Comparison of ENCODE assay signal across 1 cellular context in the genomic region with DNA sequence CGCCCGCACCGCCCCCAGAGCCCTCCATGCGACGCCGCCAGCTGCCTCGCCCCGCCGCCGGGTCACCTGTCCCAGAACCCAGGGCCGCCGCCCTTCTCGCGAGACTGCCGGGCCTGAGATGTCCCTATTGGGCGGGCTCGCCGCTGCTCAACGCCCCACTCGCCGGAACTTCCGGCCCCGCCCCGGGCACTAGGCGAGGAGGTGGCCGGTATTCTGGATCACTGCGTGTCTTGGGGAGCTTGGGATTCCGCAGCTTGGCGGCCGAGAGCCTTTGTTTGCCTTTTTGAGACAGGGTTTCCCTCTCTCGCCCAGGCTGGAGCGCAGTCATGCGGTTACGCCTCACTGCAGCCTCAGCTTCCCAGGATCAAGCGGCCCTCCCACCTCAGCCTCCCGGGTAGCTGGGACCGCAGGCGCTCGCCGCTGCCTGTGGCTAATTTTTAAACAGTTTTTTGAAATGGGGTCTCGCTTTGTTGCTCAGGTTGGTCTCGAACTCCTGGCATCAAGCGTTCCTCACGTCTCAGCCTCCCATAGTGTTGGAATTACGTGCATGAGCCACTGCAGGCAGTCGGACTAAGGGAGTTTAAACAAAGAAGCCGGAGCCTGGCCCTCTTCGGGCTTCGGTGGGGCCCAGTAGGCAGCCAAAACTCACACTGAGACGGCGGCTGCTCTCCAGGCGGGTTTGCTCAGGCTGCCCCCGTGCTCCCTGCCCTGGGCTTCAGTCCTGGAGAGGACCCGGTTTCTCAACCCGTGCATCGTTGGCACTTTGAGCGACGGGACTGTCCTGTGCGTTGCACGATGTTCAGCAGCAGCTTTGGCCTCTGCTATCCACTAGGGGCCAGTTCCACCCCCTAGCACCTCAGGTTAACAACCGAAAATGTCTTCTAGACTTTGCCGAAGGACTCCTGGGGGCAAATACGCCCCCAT.
A peak's percentile ranks its signal among the peaks of the same experiment; 100 is the strongest.
TF ChIP-seq lines count a peak whose summit lies in the region.

A gene (minus strand): TSS at position 43 of the 924 bp plus-strand sequence. CDS start 15 bp downstream, at position 28.

TF ChIP-seq in HepG2, 621 proteins besides CTCF, POLR2A, EP300 and RAD21 (continued from another document and continues in another):
- TF ChIP-seq, protein P1, sequence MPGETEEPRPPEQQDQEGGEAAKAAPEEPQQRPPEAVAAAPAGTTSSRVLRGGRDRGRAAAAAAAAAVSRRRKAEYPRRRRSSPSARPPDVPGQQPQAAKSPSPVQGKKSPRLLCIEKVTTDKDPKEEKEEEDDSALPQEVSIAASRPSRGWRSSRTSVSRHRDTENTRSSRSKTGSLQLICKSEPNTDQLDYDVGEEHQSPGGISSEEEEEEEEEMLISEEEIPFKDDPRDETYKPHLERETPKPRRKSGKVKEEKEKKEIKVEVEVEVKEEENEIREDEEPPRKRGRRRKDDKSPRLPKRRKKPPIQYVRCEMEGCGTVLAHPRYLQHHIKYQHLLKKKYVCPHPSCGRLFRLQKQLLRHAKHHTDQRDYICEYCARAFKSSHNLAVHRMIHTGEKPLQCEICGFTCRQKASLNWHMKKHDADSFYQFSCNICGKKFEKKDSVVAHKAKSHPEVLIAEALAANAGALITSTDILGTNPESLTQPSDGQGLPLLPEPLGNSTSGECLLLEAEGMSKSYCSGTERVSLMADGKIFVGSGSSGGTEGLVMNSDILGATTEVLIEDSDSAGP (CRISPR knock-in tag; IDR thresholded peaks at IDR 0.05; ENCODE audit: borderline replicate concordance): peak; percentile 68; the same call in 1 of the 2 replicates
- TF ChIP-seq KAT8 (CRISPR knock-in tag; IDR thresholded peaks at IDR 0.05) (peak; percentile 92), ZNF792 (CRISPR knock-in tag; IDR thresholded peaks at IDR 0.05) (peak; percentile 31; the same call in 1 of the 2 replicates), GABPA (IDR thresholded peaks at IDR 0.05; ENCODE audit: low read depth, low read length) (peak; percentile 95), GABPA (CRISPR knock-in tag; IDR thresholded peaks at IDR 0.05; ENCODE audit: low read depth) (peak; percentile 96), ZSCAN25 (CRISPR knock-in tag; IDR thresholded peaks at IDR 0.05) (no peak), ZBTB38 (CRISPR knock-in tag; IDR thresholded peaks at IDR 0.05) (no peak), RBM22 (optimal IDR thresholded peaks at IDR 0.05; ENCODE audit: low read length) (no peak), SMAD3 (CRISPR knock-in tag; IDR thresholded peaks at IDR 0.05) (peak; percentile 50; the same call in 1 of the 2 replicates), ZNF598 (CRISPR knock-in tag; IDR thresholded peaks at IDR 0.05; ENCODE audit: borderline replicate concordance) (peak; percentile 35; the same call in 1 of the 2 replicates), ZFP1 (CRISPR knock-in tag; IDR thresholded peaks at IDR 0.05) (peak; percentile 49; the same call in 1 of the 2 replicates), CREM (IDR thresholded peaks at IDR 0.05) (no peak), CREM (CRISPR knock-in tag; IDR thresholded peaks at IDR 0.05) (0 out of 2 replicates have a peak, but pooled peaks have one; percentile 17), MTA1 (CRISPR knock-in tag; IDR thresholded peaks at IDR 0.05; ENCODE audit: borderline replicate concordance) (no peak), ARNT2 (CRISPR knock-in tag; IDR thresholded peaks at IDR 0.05; ENCODE audit: low read depth) (peak; percentile 98), SNAI1 (CRISPR knock-in tag; IDR thresholded peaks at IDR 0.05; ENCODE audit: borderline replicate concordance) (peak; percentile 75; the same call in 1 of the 2 replicates), HMG20B (CRISPR knock-in tag; conservative IDR thresholded peaks at IDR 0.05) (peak; percentile 53; the same call in 1 of the 2 replicates), ZNF460 (CRISPR knock-in tag; IDR thresholded peaks at IDR 0.05; ENCODE audit: borderline replicate concordance) (0 out of 2 replicates have a peak, but pooled peaks have one; percentile 22), ZNF3 (CRISPR knock-in tag; IDR thresholded peaks at IDR 0.05) (no peak), SOX6 (IDR thresholded peaks at IDR 0.05) (no peak), SOX6 (CRISPR knock-in tag; IDR thresholded peaks at IDR 0.05) (peak; percentile 44; the same call in 1 of the 2 replicates), FOXC1 (CRISPR knock-in tag; IDR thresholded peaks at IDR 0.05; ENCODE audit: borderline replicate concordance) (peak; percentile 62), ZMAT3 (CRISPR knock-in tag; conservative IDR thresholded peaks at IDR 0.05) (peak; percentile 75; the same call in 1 of the 2 replicates), TAF1 (CRISPR knock-in tag; IDR thresholded peaks at IDR 0.05) (peak; percentile 96), NFIB (CRISPR knock-in tag; IDR thresholded peaks at IDR 0.05; ENCODE audit: borderline replicate concordance) (no peak), ZC3H13 (CRISPR knock-in tag; IDR thresholded peaks at IDR 0.05) (no peak), IKZF4 (CRISPR knock-in tag; IDR thresholded peaks at IDR 0.05; ENCODE audit: borderline replicate concordance, low read depth, not compliant biosample characterization) (no peak), ZNF720 (CRISPR knock-in tag; IDR thresholded peaks at IDR 0.05) (no peak), ZNF839 (CRISPR knock-in tag; IDR thresholded peaks at IDR 0.05; ENCODE audit: borderline replicate concordance) (no peak), NFYC (CRISPR knock-in tag; IDR thresholded peaks at IDR 0.05) (peak; percentile 92), ZNF274 (CRISPR knock-in tag; IDR thresholded peaks at IDR 0.05) (no peak; the same call in 1 of the 2 replicates), ZNF567 (CRISPR knock-in tag; IDR thresholded peaks at IDR 0.05; ENCODE audit: borderline replicate concordance) (no peak), MED8 (CRISPR knock-in tag; IDR thresholded peaks at IDR 0.05; ENCODE audit: insufficient replicate concordance) (peak; percentile 84), HIVEP1 (CRISPR knock-in tag; IDR thresholded peaks at IDR 0.05) (peak; percentile 72), CBX2 (IDR thresholded peaks at IDR 0.05; ENCODE audit: low read depth, low read length) (no peak), CBX2 (CRISPR knock-in tag; IDR thresholded peaks at IDR 0.05; ENCODE audit: low read depth) (no peak), CHD2 (IDR thresholded peaks at IDR 0.05; ENCODE audit: low read depth, low read length) (peak; percentile 99), ZKSCAN8 (CRISPR knock-in tag; IDR thresholded peaks at IDR 0.05; ENCODE audit: borderline replicate concordance) (0 out of 2 replicates have a peak, but pooled peaks have one; percentile 25), ERF (CRISPR knock-in tag; IDR thresholded peaks at IDR 0.05) (peak; percentile 69)
- TF ChIP-seq, protein P2, sequence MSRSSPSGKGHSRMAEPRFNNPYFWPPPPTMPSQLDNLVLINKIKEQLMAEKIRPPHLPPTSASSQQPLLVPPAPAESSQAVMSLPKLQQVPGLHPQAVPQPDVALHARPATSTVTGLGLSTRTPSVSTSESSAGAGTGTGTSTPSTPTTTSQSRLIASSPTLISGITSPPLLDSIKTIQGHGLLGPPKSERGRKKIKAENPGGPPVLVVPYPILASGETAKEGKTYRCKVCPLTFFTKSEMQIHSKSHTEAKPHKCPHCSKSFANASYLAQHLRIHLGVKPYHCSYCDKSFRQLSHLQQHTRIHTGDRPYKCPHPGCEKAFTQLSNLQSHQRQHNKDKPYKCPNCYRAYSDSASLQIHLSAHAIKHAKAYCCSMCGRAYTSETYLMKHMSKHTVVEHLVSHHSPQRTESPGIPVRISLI (CRISPR knock-in tag; IDR thresholded peaks at IDR 0.05; ENCODE audit: borderline replicate concordance): no peak
- TF ChIP-seq, protein P3, sequence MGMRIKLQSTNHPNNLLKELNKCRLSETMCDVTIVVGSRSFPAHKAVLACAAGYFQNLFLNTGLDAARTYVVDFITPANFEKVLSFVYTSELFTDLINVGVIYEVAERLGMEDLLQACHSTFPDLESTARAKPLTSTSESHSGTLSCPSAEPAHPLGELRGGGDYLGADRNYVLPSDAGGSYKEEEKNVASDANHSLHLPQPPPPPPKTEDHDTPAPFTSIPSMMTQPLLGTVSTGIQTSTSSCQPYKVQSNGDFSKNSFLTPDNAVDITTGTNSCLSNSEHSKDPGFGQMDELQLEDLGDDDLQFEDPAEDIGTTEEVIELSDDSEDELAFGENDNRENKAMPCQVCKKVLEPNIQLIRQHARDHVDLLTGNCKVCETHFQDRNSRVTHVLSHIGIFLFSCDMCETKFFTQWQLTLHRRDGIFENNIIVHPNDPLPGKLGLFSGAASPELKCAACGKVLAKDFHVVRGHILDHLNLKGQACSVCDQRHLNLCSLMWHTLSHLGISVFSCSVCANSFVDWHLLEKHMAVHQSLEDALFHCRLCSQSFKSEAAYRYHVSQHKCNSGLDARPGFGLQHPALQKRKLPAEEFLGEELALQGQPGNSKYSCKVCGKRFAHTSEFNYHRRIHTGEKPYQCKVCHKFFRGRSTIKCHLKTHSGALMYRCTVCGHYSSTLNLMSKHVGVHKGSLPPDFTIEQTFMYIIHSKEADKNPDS (CRISPR knock-in tag; IDR thresholded peaks at IDR 0.05): 0 out of 2 replicates have a peak, but pooled peaks have one; percentile 61
- TF ChIP-seq, protein P4, sequence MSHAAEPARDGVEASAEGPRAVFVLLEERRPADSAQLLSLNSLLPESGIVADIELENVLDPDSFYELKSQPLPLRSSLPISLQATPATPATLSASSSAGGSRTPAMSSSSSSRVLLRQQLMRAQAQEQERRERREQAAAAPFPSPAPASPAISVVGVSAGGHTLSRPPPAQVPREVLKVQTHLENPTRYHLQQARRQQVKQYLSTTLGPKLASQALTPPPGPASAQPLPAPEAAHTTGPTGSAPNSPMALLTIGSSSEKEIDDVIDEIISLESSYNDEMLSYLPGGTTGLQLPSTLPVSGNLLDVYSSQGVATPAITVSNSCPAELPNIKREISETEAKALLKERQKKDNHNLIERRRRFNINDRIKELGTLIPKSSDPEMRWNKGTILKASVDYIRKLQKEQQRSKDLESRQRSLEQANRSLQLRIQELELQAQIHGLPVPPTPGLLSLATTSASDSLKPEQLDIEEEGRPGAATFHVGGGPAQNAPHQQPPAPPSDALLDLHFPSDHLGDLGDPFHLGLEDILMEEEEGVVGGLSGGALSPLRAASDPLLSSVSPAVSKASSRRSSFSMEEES (CRISPR knock-in tag; IDR thresholded peaks at IDR 0.05): peak; percentile 68
- TF ChIP-seq, protein P5, sequence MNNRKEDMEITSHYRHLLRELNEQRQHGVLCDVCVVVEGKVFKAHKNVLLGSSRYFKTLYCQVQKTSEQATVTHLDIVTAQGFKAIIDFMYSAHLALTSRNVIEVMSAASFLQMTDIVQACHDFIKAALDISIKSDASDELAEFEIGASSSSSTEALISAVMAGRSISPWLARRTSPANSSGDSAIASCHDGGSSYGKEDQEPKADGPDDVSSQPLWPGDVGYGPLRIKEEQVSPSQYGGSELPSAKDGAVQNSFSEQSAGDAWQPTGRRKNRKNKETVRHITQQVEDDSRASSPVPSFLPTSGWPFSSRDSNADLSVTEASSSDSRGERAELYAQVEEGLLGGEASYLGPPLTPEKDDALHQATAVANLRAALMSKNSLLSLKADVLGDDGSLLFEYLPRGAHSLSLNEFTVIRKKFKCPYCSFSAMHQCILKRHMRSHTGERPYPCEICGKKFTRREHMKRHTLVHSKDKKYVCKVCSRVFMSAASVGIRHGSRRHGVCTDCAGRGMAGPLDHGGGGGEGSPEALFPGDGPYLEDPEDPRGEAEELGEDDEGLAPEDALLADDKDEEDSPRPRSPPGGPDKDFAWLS (CRISPR knock-in tag; IDR thresholded peaks at IDR 0.05; ENCODE audit: borderline replicate concordance): no peak
- TF ChIP-seq, protein P6, sequence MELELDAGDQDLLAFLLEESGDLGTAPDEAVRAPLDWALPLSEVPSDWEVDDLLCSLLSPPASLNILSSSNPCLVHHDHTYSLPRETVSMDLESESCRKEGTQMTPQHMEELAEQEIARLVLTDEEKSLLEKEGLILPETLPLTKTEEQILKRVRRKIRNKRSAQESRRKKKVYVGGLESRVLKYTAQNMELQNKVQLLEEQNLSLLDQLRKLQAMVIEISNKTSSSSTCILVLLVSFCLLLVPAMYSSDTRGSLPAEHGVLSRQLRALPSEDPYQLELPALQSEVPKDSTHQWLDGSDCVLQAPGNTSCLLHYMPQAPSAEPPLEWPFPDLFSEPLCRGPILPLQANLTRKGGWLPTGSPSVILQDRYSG (CRISPR knock-in tag; IDR thresholded peaks at IDR 0.05): 0 out of 2 replicates have a peak, but pooled peaks have one; percentile 12
- TF ChIP-seq, protein P7, sequence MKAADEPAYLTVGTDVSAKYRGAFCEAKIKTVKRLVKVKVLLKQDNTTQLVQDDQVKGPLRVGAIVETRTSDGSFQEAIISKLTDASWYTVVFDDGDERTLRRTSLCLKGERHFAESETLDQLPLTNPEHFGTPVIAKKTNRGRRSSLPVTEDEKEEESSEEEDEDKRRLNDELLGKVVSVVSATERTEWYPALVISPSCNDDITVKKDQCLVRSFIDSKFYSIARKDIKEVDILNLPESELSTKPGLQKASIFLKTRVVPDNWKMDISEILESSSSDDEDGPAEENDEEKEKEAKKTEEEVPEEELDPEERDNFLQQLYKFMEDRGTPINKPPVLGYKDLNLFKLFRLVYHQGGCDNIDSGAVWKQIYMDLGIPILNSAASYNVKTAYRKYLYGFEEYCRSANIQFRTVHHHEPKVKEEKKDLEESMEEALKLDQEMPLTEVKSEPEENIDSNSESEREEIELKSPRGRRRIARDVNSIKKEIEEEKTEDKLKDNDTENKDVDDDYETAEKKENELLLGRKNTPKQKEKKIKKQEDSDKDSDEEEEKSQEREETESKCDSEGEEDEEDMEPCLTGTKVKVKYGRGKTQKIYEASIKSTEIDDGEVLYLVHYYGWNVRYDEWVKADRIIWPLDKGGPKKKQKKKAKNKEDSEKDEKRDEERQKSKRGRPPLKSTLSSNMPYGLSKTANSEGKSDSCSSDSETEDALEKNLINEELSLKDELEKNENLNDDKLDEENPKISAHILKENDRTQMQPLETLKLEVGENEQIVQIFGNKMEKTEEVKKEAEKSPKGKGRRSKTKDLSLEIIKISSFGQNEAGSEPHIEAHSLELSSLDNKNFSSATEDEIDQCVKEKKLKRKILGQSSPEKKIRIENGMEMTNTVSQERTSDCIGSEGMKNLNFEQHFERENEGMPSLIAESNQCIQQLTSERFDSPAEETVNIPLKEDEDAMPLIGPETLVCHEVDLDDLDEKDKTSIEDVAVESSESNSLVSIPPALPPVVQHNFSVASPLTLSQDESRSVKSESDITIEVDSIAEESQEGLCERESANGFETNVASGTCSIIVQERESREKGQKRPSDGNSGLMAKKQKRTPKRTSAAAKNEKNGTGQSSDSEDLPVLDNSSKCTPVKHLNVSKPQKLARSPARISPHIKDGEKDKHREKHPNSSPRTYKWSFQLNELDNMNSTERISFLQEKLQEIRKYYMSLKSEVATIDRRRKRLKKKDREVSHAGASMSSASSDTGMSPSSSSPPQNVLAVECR (CRISPR knock-in tag; IDR thresholded peaks at IDR 0.05; ENCODE audit: borderline replicate concordance): peak; percentile 55
- TF ChIP-seq, protein P8, sequence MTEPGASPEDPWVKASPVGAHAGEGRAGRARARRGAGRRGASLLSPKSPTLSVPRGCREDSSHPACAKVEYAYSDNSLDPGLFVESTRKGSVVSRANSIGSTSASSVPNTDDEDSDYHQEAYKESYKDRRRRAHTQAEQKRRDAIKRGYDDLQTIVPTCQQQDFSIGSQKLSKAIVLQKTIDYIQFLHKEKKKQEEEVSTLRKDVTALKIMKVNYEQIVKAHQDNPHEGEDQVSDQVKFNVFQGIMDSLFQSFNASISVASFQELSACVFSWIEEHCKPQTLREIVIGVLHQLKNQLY (CRISPR knock-in tag; IDR thresholded peaks at IDR 0.05): 0 out of 2 replicates have a peak, but pooled peaks have one; percentile 19
